ENCODE assay signal across 23 cellular contexts in genomic region chr6:6193221-6193745, GRCh38.
"Had no signal": no experiment of that assay in that cellular context is flagged by ENCODE, and none has a peak within 500 bp of the region (broad histone marks: within the 10 kb centered on the region; RNA-seq: fewer than 3 reads in every experiment).

No MANE protein-coding gene starts in this region.

- H3K4me3 ChIP-seq: breast epithelium, Peyer's patch had no signal

- H3K4me1 Mint-ChIP-seq: activated naive CD4-positive, alpha-beta T cell treated with anti-CD3 and anti-CD28 coated beads, Interleukin-2, amount 50 U/mL, for 24 hours had no signal

- H3K9me3 Mint-ChIP-seq: activated naive CD4-positive, alpha-beta T cell treated with anti-CD3 and anti-CD28 coated beads, Interleukin-2, amount 50 U/mL, for 24 hours had no signal

- H3K36me3 Mint-ChIP-seq: activated naive CD4-positive, alpha-beta T cell treated with anti-CD3 and anti-CD28 coated beads, Interleukin-2, amount 50 U/mL, for 24 hours had no signal

- DNase-seq: activated CD4-positive, alpha-beta T cell treated with anti-CD3 and anti-CD28 coated beads for 48 hours; activated CD4-positive, alpha-beta T cell treated with anti-CD3 and anti-CD28 coated beads, Interleukin-2, amount 50 U/mL, for 4 hours; activated CD4-positive, CD25-positive, alpha-beta regulatory T cell treated with anti-CD3 and anti-CD28 coated beads, Interleukin-2, amount 50 U/mL, for 72 hours; activated CD8-positive, alpha-beta memory T cell treated with anti-CD3 and anti-CD28 coated beads, Interleukin-2, amount 50 U/mL, for 48 hours; activated CD8-positive, alpha-beta T cell treated with anti-CD3 and anti-CD28 coated beads, Interleukin-2, amount 10 ng/mL, durations not matched to agents 7 days and 5 days; activated effector memory CD4-positive, alpha-beta T cell treated with Interleukin-2 at 50 U/mL for 16 hours; activated naive CD4-positive, alpha-beta T cell; activated T-cell treated with anti-CD3 and anti-CD28 coated beads, Interleukin-2, amount 50 U/mL, for 1 hour; aorta; NCI-H1092; NCI-H1417; NCI-H1930; NCI-H2171; NCI-H226; NCI-H526; NCI-H774; Peyer's patch; SHP77 had no signal

- H3K27ac ChIP-seq: breast epithelium, Peyer's patch had no signal

- H3K36me3 ChIP-seq: breast epithelium, Peyer's patch had no signal

- H3K27ac Mint-ChIP-seq: activated CD8-positive, alpha-beta T cell treated with anti-CD3 and anti-CD28 coated beads, Interleukin-2, amount 10 ng/mL, durations not matched to agents 7 days and 5 days; activated naive CD4-positive, alpha-beta T cell treated with anti-CD3 and anti-CD28 coated beads, Interleukin-2, amount 50 U/mL, for 24 hours; activated T-helper 1 cell treated with anti-CD3 and anti-CD28 coated beads, Interleukin-12 subunit alpha, Interleukin-12 subunit beta, Interleukin-2, Interleukin-4 antibody, amounts not matched to agents 30 ng/mL and 10 ng/mL and 1 ng/mL, durations not matched to agents 14 hours and 24 hours and 36 hours; T-helper 1 cell treated with Interleukin-12 subunit alpha and Interleukin-12 subunit beta and Interleukin-4 antibody, amounts not matched to agents 30 μg/mL and 1 μg/mL, for 36 hours; WTC11 had no signal

- H3K4me3 Mint-ChIP-seq: activated CD8-positive, alpha-beta T cell treated with anti-CD3 and anti-CD28 coated beads, Interleukin-2, amount 10 ng/mL, durations not matched to agents 7 days and 5 days; activated naive CD4-positive, alpha-beta T cell treated with anti-CD3 and anti-CD28 coated beads, Interleukin-2, amount 50 U/mL, for 24 hours; activated T-helper 1 cell treated with anti-CD3 and anti-CD28 coated beads, Interleukin-12 subunit alpha, Interleukin-12 subunit beta, Interleukin-2, Interleukin-4 antibody, amounts not matched to agents 30 ng/mL and 10 ng/mL and 1 ng/mL, durations not matched to agents 14 hours and 24 hours and 36 hours; T-helper 1 cell treated with Interleukin-12 subunit alpha and Interleukin-12 subunit beta and Interleukin-4 antibody, amounts not matched to agents 30 μg/mL and 1 μg/mL, for 36 hours; WTC11 had no signal

- H3K27me3 ChIP-seq: Peyer's patch had no signal

- H3K4me1 ChIP-seq: breast epithelium, Peyer's patch had no signal

- H3K9me3 ChIP-seq: breast epithelium, Peyer's patch had no signal

- ATAC-seq: activated CD8-positive, alpha-beta T cell treated with anti-CD3 and anti-CD28 coated beads, Interleukin-2, amount 10 ng/mL, durations not matched to agents 7 days and 5 days; WTC11 had no signal
